Comparison of ENCODE assay signal across 8 cellular contexts in genomic region chr12:51025748-51026654, GRCh38. TPM values are rescaled to one million over a fixed set of nuclear protein-coding genes. Genes with fewer than 3 reads are reported as not detected.
DNase-seq lines count a peak whose midpoint lies in the region; ATAC-seq and TF ChIP-seq lines count a peak whose summit lies in the region.

SLC11A2 (minus strand) TSS chr12:51026384; CDS start chr12:51010728, 15,656 bp downstream.

- H3K27me3 Mint-ChIP-seq in T-cell, result no peaks in the 10 kb centered on the region

- H3K36me3 ChIP-seq in heart left ventricle (no peaks in the 10 kb centered on the region), transverse colon (no peaks in the 10 kb centered on the region)

- no peak for TF ChIP-seq EP300 in transverse colon (IDR thresholded peaks at IDR 0.05; ENCODE audit: low read depth)

- H3K4me1 ChIP-seq in heart left ventricle, result peaks cover 0 to 55% (median 20%) of the 10 kb centered on the region in 12 donors
- H3K4me1 ChIP-seq in transverse colon, result peaks cover 3 to 51% (median 27%) of the 10 kb centered on the region in 4 donors

- CTCF ChIA-PET in T-cell (lab: Charles Lee), result interaction anchor here in 1 of 2 donors (0.6 to 3.8 kb wide), 5 partner anchors 17 to 522 kb away, joined by 3 to 34 read pairs (median 11); partner anchors contain the start of gene ATF1

- H3K4me1 Mint-ChIP-seq in T-cell, result peaks cover 56 to 61% (median 59%) of the 10 kb centered on the region in 3 donors

- no peaks in the 10 kb centered on the region for H3K9me3 Mint-ChIP-seq in T-cell

- in situ Hi-C loops in transverse colon (cut with MboI; ENCODE audit: low pct_ligation_motif_present in 1 of 4, low pct_unique_long_range_greater_than_20kb in 1 of 4, low sequenced_read_pairs in 3 of 4), result no loop called here

- POLR2A ChIA-PET in T-cell (lab: Charles Lee), result interaction anchor here (0.6 to 1.3 kb wide), 6 partner anchors 16 to 341 kb away, joined by 3 to 7 read pairs (median 4); partner anchors contain the start of gene LETMD1 (in 1 of the 2)

- H3K27ac ChIP-seq in adipose tissue (ENCODE audit: low read depth, low read length), result no peak within 1 kb of the TSS
- H3K27ac ChIP-seq in heart left ventricle, result peak within 1 kb of the TSS; percentile 64 to 94 (median 86)
- H3K27ac ChIP-seq in transverse colon, result peak within 1 kb of the TSS; percentile 92 to 97 (median 94)

- peak within 1 kb of the TSS; percentile 96 to 99 (median 98) for H3K4me3 Mint-ChIP-seq in T-cell

- TF ChIP-seq POLR2A in heart left ventricle (IDR thresholded peaks at IDR 0.05) (peak in 1 of 2 donors; percentile 67), transverse colon (IDR thresholded peaks at IDR 0.05) (peak; percentile 77)

- H3K27ac Mint-ChIP-seq in T-cell, result peak within 1 kb of the TSS; percentile 98

- H3K9me3 ChIP-seq in heart left ventricle (no peaks in the 10 kb centered on the region), transverse colon (no peaks in the 10 kb centered on the region)

- H3K27me3 ChIP-seq in heart left ventricle (no peaks in the 10 kb centered on the region), transverse colon (no peaks in the 10 kb centered on the region)

- H3K4me3 ChIP-seq in GM12875 (ENCODE audit: low read depth, low read length), result peak within 1 kb of the TSS; percentile 74
- peak within 1 kb of the TSS; percentile 75 to 96 (median 89) for H3K4me3 ChIP-seq in heart left ventricle
- H3K4me3 ChIP-seq in transverse colon, result peak within 1 kb of the TSS; percentile 64 to 95 (median 82)

- H3K36me3 Mint-ChIP-seq in T-cell, result no peaks in the 10 kb centered on the region

- WGBS in adipose tissue, 3 donors, result 0 to 1% (median 1%) methylated on average over 76 to 79 of the region's 79 CpGs
- 1% methylated on average over 21 to 79 of the region's 79 CpGs for WGBS in heart left ventricle, 4 donors
- WGBS in transverse colon (ENCODE audit: low coverage in 1 of 2), 2 donors, result 0% methylated on average over 23 of the region's 79 CpGs; no CpG with 5 or more reads in 1 of the 2 donors

- DNase-seq in NCI-H146 (lab: John Stamatoyannopoulos, UW), result peak; percentile 99
- peak; percentile 71 to 90 (median 84) for DNase-seq in T-cell
- peak; percentile 96 to 98 (median 97) for DNase-seq in heart left ventricle
- DNase-seq in pons (ENCODE audit: low spot score), result peak; percentile 96
- DNase-seq in transverse colon, result peak; percentile 96

- TF ChIP-seq CTCF in GM12875 (IDR thresholded peaks at IDR 0.05; ENCODE audit: borderline replicate concordance, insufficient read depth, low read depth, low read length) (no peak), heart left ventricle (IDR thresholded peaks at IDR 0.05) (peak in 3 of 12 donors; percentile 11 to 27 (median 15)), transverse colon (IDR thresholded peaks at IDR 0.05) (peak in 4 of 5 experiments; percentile 10 to 39 (median 18))

- intact Hi-C loops in heart left ventricle (cut with DNase I) (loop anchor here in 1 of 10 donors (1.0 kb wide), 1 partner anchor 22 kb away; the partner anchor contains the start of gene LETMD1), transverse colon (cut with DNase I; ENCODE audit: low total_unique reads) (no loop called here)

- ATAC-seq in HG02852 (IDR thresholded peaks at IDR 0.05; ENCODE audit: unreplicated experiment) (peak; percentile 95), T-cell (replicated peaks in 1 of 4) (peak; percentile 94 to 97 (median 96)), heart left ventricle (peak; percentile 98 to 99 (median 98))

RNA-seq across cellular contexts. Expression of gene SLC11A2, which starts in this region (rescaled TPM):
- 10 to 100 TPM; 46.5 to 62.2 (median 52.3) TPM for total RNA-seq in T-cell
- polyA plus RNA-seq in adipose tissue, result 10 to 100 TPM; 10.8 to 23.7 (median 18.5) TPM
- total RNA-seq in heart left ventricle, result 10 to 100 TPM; 16.3 to 45.3 (median 22.0) TPM
- polyA plus RNA-seq in heart left ventricle, result 10 to 100 TPM in 1 of 2 donors, 1 to 10 TPM in 1; 9.1 to 18.6 TPM
- 10 to 100 TPM in 3 of 4 donors, 1 to 10 TPM in 1; 9.7 to 48.7 (median 42.5) TPM for total RNA-seq in transverse colon
